In genomic region chr10:101840741-101841453, GRCh38 we compare ENCODE assay signal across 8 cellular contexts. TPM values are rescaled to one million over a fixed set of nuclear protein-coding genes. Genes with fewer than 3 reads are reported as not detected.
DNase-seq lines count a peak whose midpoint lies in the region; ATAC-seq and TF ChIP-seq lines count a peak whose summit lies in the region.

No MANE protein-coding gene starts in this region.

- peak; percentile 92 for TF ChIP-seq CTCF in nephron progenitor cell (IDR thresholded peaks at IDR 0.05)

- peaks cover 57% of the 10 kb centered on the region for H3K4me1 Mint-ChIP-seq in nephron progenitor cell

- peaks cover 0 to 5% (median 3%) of the 10 kb centered on the region in 5 donors for H3K36me3 ChIP-seq in subcutaneous abdominal adipose tissue (ENCODE audit: control insufficient read depth in 5 of 5, insufficient read depth in 5 of 5, low read length in 5 of 5)

- no peaks in the 10 kb centered on the region for H3K9me3 ChIP-seq in subcutaneous abdominal adipose tissue (ENCODE audit: control insufficient read depth in 5 of 5, low read length in 5 of 5)

- no peaks in the 10 kb centered on the region for H3K36me3 Mint-ChIP-seq in nephron progenitor cell (ENCODE audit: low read depth)

- H3K4me1 ChIP-seq in subcutaneous abdominal adipose tissue (ENCODE audit: control insufficient read depth in 5 of 5, insufficient read depth in 5 of 5, low read length in 5 of 5): peaks cover 4 to 79% (median 70%) of the 10 kb centered on the region in 5 donors

- peak overlapping the region; percentile 60 for H3K4me3 ChIP-seq in Jurkat, Clone E6-1 (ENCODE audit: low read length)
- peak overlapping the region; percentile 52 to 96 (median 84) for H3K4me3 ChIP-seq in subcutaneous abdominal adipose tissue (ENCODE audit: low read depth in 1 of 5, low read length in 5 of 5)

- H3K9me3 Mint-ChIP-seq in nephron progenitor cell: no peaks in the 10 kb centered on the region

- H3K9ac ChIP-seq in subcutaneous abdominal adipose tissue (ENCODE audit: low read length in 5 of 5): peak overlapping the region in 2 of 5 donors; percentile 72 to 81

- peak; percentile 85 for DNase-seq in D341Med (ENCODE audit: low spot score)
- DNase-seq in Jurkat, Clone E6-1 (ENCODE audit: low read depth, low spot score): peak; percentile 36
- DNase-seq in RPMI7951 (ENCODE audit: low read depth): peak; percentile 74
- DNase-seq in activated gamma-delta T cell (lab: John Stamatoyannopoulos, UW): peak; percentile 62
- DNase-seq in fibroblast of the conjunctiva (ENCODE audit: low read depth): peak; percentile 62
- DNase-seq in nephron progenitor cell: peak; percentile 95

- H3K27ac Mint-ChIP-seq in nephron progenitor cell: no peak overlapping the region

- H3K27ac ChIP-seq in subcutaneous abdominal adipose tissue (ENCODE audit: low read depth, low read length): no peak overlapping the region

- peak overlapping the region; percentile 75 for H3K4me3 Mint-ChIP-seq in nephron progenitor cell

- ATAC-seq in GM21526 (IDR thresholded peaks at IDR 0.05; ENCODE audit: low FRiP score, unreplicated experiment): peak; percentile 42

- no peaks in the 10 kb centered on the region for H3K27me3 ChIP-seq in subcutaneous abdominal adipose tissue (ENCODE audit: control insufficient read depth in 5 of 5, insufficient read depth in 4 of 5, low read length in 5 of 5)

- peaks cover 53% of the 10 kb centered on the region for H3K27me3 Mint-ChIP-seq in nephron progenitor cell (ENCODE audit: low read depth, poor library complexity)

RNA-seq across cellular contexts. Expression of gene KCNIP2, which starts 2.7 kb away (rescaled TPM):
- 9.8 TPM for polyA plus RNA-seq in Jurkat, Clone E6-1 (2012; ENCODE audit: insufficient read depth, insufficient read length)
- 0.12 and 0.59 TPM in 2 replicates for total RNA-seq in RPMI7951 (2014; rRNA removed; shearing (Covaris generic))

RNA-seq across cellular contexts. Expression of gene OGA, which starts 22.7 kb away (rescaled TPM):
- 34.2 TPM for polyA plus RNA-seq in Jurkat, Clone E6-1 (2012; ENCODE audit: insufficient read depth, insufficient read length)
- total RNA-seq in RPMI7951 (2014; rRNA removed; shearing (Covaris generic)): 39.7 and 41.7 TPM in 2 replicates

RNA-seq across cellular contexts. Expression of gene NPM3, which starts 57.7 kb away (rescaled TPM):
- 238 TPM for polyA plus RNA-seq in Jurkat, Clone E6-1 (2012; ENCODE audit: insufficient read depth, insufficient read length)
- total RNA-seq in RPMI7951 (2014; rRNA removed; shearing (Covaris generic)): 32.3 and 69.6 TPM in 2 replicates

Comparison
In these comparisons a context has a peak if more than half of its experiments do, and no peak if none do; other contexts are left out.
1. DNase-seq: peak in every context shown above with its lines; median percentile 95 in nephron progenitor cell; 85 in D341Med; 74 in RPMI7951; 62 in activated gamma-delta T cell; 62 in fibroblast of the conjunctiva; 36 in Jurkat, Clone E6-1.